ENCODE assay signal across 9 cellular contexts in genomic region chr12:113403435-113404415, GRCh38. TPM values are rescaled to one million over a fixed set of nuclear protein-coding genes. Genes with fewer than 3 reads are reported as not detected.
DNase-seq lines count a peak whose midpoint lies in the region; ATAC-seq and TF ChIP-seq lines count a peak whose summit lies in the region.
"Had no signal": no experiment of that assay in that cellular context is flagged by ENCODE, and none has a peak within 500 bp of the region (broad histone marks: within the 10 kb centered on the region; RNA-seq: fewer than 3 reads in every experiment).

Gene SDS, minus strand, starts transcription at chr12:113403887. Its CDS starts 4,179 bp downstream, at chr12:113399708.

- TF ChIP-seq CTCF in AG04450 (IDR thresholded peaks at IDR 0.05; ENCODE audit: low read depth, low read length): no peak
- no peak for TF ChIP-seq CTCF in brain (conservative IDR thresholded peaks at IDR 0.05)
- TF ChIP-seq CTCF in left lung (IDR thresholded peaks at IDR 0.05): no peak

- H3K4me3 Mint-ChIP-seq in brain: peak within 1 kb of the TSS in 1 of 5 experiments; percentile 76

- H3K9me3 ChIP-seq in AG04450 (ENCODE audit: control insufficient read depth, insufficient read depth, low read length): no peaks in the 10 kb centered on the region
- H3K9me3 ChIP-seq in left lung: no peaks in the 10 kb centered on the region

- H3K27me3 ChIP-seq in AG04450 (ENCODE audit: control insufficient read depth, insufficient read depth, low read length): peaks cover 2% of the 10 kb centered on the region
- H3K27me3 ChIP-seq in left lung: peaks cover 0 to 33% of the 10 kb centered on the region in 2 donors

- peak; percentile 16 for DNase-seq in AG04450 (ENCODE audit: low read depth, low spot score)
- peak; percentile 26 for DNase-seq in NCI-H1092 treated with DMSO at 0.1 percent for 48 hours (lab: John Stamatoyannopoulos, UW)
- DNase-seq in left lung: peak in 1 of 2 donors; percentile 70
- no peak for DNase-seq in activated effector memory CD4-positive, alpha-beta T cell treated with anti-CD3 and anti-CD28 coated beads, Interleukin-2, amount 50 U/mL, for 16 hours
- DNase-seq in activated gamma-delta T cell (lab: John Stamatoyannopoulos, UW): no peak
- no peak for DNase-seq in activated naive CD4-positive, alpha-beta T cell treated with anti-CD3 and anti-CD28 coated beads, Interleukin-2, amount 50 U/mL, for 16 hours
- DNase-seq: Karpas-422 had no signal

- H3K4me1 Mint-ChIP-seq in brain: peaks cover 9% of the 10 kb centered on the region

- intact Hi-C loops in left lung (cut with DNase I): no loop called here

- no peaks in the 10 kb centered on the region for H3K36me3 Mint-ChIP-seq in brain

- H3K27me3 Mint-ChIP-seq in brain: peaks cover 17% of the 10 kb centered on the region

- ATAC-seq in left lung: peak; percentile 72
- ATAC-seq in HG03196 (IDR thresholded peaks at IDR 0.05; ENCODE audit: unreplicated experiment): no peak

- peak within 1 kb of the TSS in 3 of 5 experiments; percentile 38 to 78 (median 42) for H3K27ac Mint-ChIP-seq in brain

- no peaks in the 10 kb centered on the region for H3K9me3 Mint-ChIP-seq in brain

- H3K4me1 ChIP-seq in left lung: peaks cover 0 to 20% of the 10 kb centered on the region in 2 donors

- POLR2A ChIA-PET in AG04450 (lab: Yijun Ruan, JAX): no interaction called here

- CTCF ChIA-PET in AG04450 (lab: Charles Lee): interaction anchor here (0.5 to 1.5 kb wide), 2 partner anchors 22 to 28 kb away, joined by 3 read pairs; no protein-coding TSS in a partner anchor

- H3K27ac ChIP-seq in AG04450 (ENCODE audit: low read depth, low read length) (no peak within 1 kb of the TSS), left lung (no peak within 1 kb of the TSS)

- H3K4me3 ChIP-seq in AG04450 (ENCODE audit: low read depth, low read length) (no peak within 1 kb of the TSS), left lung (no peak within 1 kb of the TSS)

- no peaks in the 10 kb centered on the region for H3K36me3 ChIP-seq in left lung

RNA-seq across cellular contexts. Expression of gene SDS, which starts in this region (rescaled TPM):
- polyA plus RNA-seq in AG04450 (2011; rRNA removed) (not detected in 2 replicates), brain (ENCODE audit: insufficient read depth, low read depth, low replicate concordance) (4.8 TPM)
- polyA minus RNA-seq in AG04450 (2011; rRNA and poly(A)+ RNA removed): not detected in 2 replicates
- 1 to 10 TPM; 1.5 to 3.2 TPM for total RNA-seq in left lung

Comparison
In these comparisons a context has a peak if more than half of its experiments do, and no peak if none do; other contexts are left out.
1. Peak in DNase-seq in AG04450; RNA of the gene not detected or under 1 TPM.